9 cellular contexts compared by ENCODE assay signal in genomic region chr10:96334888-96335526, GRCh38. TPM values are rescaled to one million over a fixed set of nuclear protein-coding genes. Genes with fewer than 3 reads are reported as not detected.
DNase-seq lines count a peak whose midpoint lies in the region; ATAC-seq, FAIRE-seq and TF ChIP-seq lines count a peak whose summit lies in the region.
"Had no signal": no experiment of that assay in that cellular context is flagged by ENCODE, and none has a peak within 500 bp of the region (broad histone marks: within the 10 kb centered on the region; RNA-seq: fewer than 3 reads in every experiment).

No MANE protein-coding gene starts in this region.

- WGBS in smooth muscle cell (ENCODE audit: low lambda C conversion rate): 46% methylated on average over 4 of the region's 4 CpGs
- 34 to 37% (median 37%) methylated on average over 4 of the region's 4 CpGs for WGBS in ovary, 3 donors
- 24 to 48% methylated on average over 4 of the region's 4 CpGs for WGBS in sigmoid colon, 2 donors

- H3K36me3 ChIP-seq in smooth muscle cell (ENCODE audit: low read depth) (no peaks in the 10 kb centered on the region), ovary (no peaks in the 10 kb centered on the region), sigmoid colon (no peaks in the 10 kb centered on the region)

- H3K27ac ChIP-seq in smooth muscle cell (ENCODE audit: low read depth): no peak overlapping the region
- no peak overlapping the region for H3K27ac ChIP-seq in ovary
- H3K27ac ChIP-seq in sigmoid colon: no peak overlapping the region
- H3K27ac ChIP-seq: SK-N-MC had no signal

- DNase-seq in D721Med (ENCODE audit: insufficient read length, low spot score) (peak; percentile 32), HFF-Myc (ENCODE audit: extremely low read depth, low read depth) (peak; percentile 17), glutamatergic neuron (no peak), smooth muscle cell (lab: John Stamatoyannopoulos, UW; ENCODE audit: unreplicated experiment) (no peak), ovary (no peak), sigmoid colon (no peak)

- H3K4me1 Mint-ChIP-seq in glutamatergic neuron (ENCODE audit: low read depth, unreplicated experiment): no peaks in the 10 kb centered on the region

- H3K9me3 ChIP-seq in smooth muscle cell (replicated peaks; ENCODE audit: low read depth) (no peaks in the 10 kb centered on the region), ovary (no peaks in the 10 kb centered on the region), sigmoid colon (no peaks in the 10 kb centered on the region)

- no peak overlapping the region for H3K4me2 ChIP-seq in smooth muscle cell

- intact Hi-C loops in ovary (cut with DNase I) (no loop called here), sigmoid colon (cut with DNase I) (no loop called here)

- no peak overlapping the region for H3K27ac Mint-ChIP-seq in glutamatergic neuron (ENCODE audit: unreplicated experiment)

- H2AFZ ChIP-seq in smooth muscle cell (ENCODE audit: low read depth): no peak overlapping the region

- H3K27me3 ChIP-seq in smooth muscle cell (ENCODE audit: low read depth) (peaks cover 4% of the 10 kb centered on the region), ovary (no peaks in the 10 kb centered on the region), sigmoid colon (no peaks in the 10 kb centered on the region)

- H3K9ac ChIP-seq in smooth muscle cell (ENCODE audit: low read depth): no peak overlapping the region

- no peak overlapping the region for H3K4me3 ChIP-seq in HFF-Myc (replicated peaks; ENCODE audit: low read depth, low read length)
- no peak overlapping the region for H3K4me3 ChIP-seq in smooth muscle cell
- H3K4me3 ChIP-seq in ovary: no peak overlapping the region
- no peak overlapping the region for H3K4me3 ChIP-seq in sigmoid colon
- H3K4me3 ChIP-seq: SK-N-MC had no signal

- no peaks in the 10 kb centered on the region for H3K36me3 Mint-ChIP-seq in glutamatergic neuron (ENCODE audit: unreplicated experiment)

- TF ChIP-seq POLR2A in ovary (IDR thresholded peaks at IDR 0.05) (no peak), sigmoid colon (IDR thresholded peaks at IDR 0.05) (no peak)

- no peaks in the 10 kb centered on the region for H3K27me3 Mint-ChIP-seq in glutamatergic neuron (ENCODE audit: unreplicated experiment)

- TF ChIP-seq EP300 in ovary (IDR thresholded peaks at IDR 0.05) (no peak), sigmoid colon (IDR thresholded peaks at IDR 0.05) (no peak)

- H3K4me1 ChIP-seq in smooth muscle cell (ENCODE audit: low read depth) (peaks cover 15% of the 10 kb centered on the region), ovary (ENCODE audit: insufficient read depth) (no peaks in the 10 kb centered on the region), sigmoid colon (no peaks in the 10 kb centered on the region)

- H3K79me2 ChIP-seq in smooth muscle cell (ENCODE audit: low read depth): no peaks in the 10 kb centered on the region

- H3K9me3 Mint-ChIP-seq in glutamatergic neuron (ENCODE audit: unreplicated experiment): no peaks in the 10 kb centered on the region

- no peaks in the 10 kb centered on the region for H3F3A ChIP-seq in smooth muscle cell (ENCODE audit: low read depth)

- peak; percentile 77 for ATAC-seq in SK-N-SH treated with all-trans-retinoic acid at 6 μM for 48 hours
- no peak for ATAC-seq in GM19035 (IDR thresholded peaks at IDR 0.05; ENCODE audit: unreplicated experiment)

- TF ChIP-seq CTCF in D721Med (IDR thresholded peaks at IDR 0.05; ENCODE audit: insufficient read depth, missing control alignments): peak; percentile 64
- TF ChIP-seq CTCF in HFF-Myc (IDR thresholded peaks at IDR 0.05; ENCODE audit: low read depth, low read length, missing control alignments): peak; percentile 79
- peak; percentile 82 for TF ChIP-seq CTCF in glutamatergic neuron (IDR thresholded peaks at IDR 0.05; ENCODE audit: partially characterized antibody, unreplicated experiment)
- peak; percentile 82 for TF ChIP-seq CTCF in smooth muscle cell (IDR thresholded peaks at IDR 0.05; ENCODE audit: borderline replicate concordance, insufficient read depth, poor library complexity, severe bottlenecking)
- TF ChIP-seq CTCF in ovary (IDR thresholded peaks at IDR 0.05): no peak
- TF ChIP-seq CTCF in sigmoid colon (IDR thresholded peaks at IDR 0.05): peak in 2 of 4 experiments; percentile 63 to 69

- no peak overlapping the region for H3K4me3 Mint-ChIP-seq in glutamatergic neuron (ENCODE audit: unreplicated experiment)

- H4K20me1 ChIP-seq in smooth muscle cell (ENCODE audit: low read depth): no peaks in the 10 kb centered on the region

- no peak for FAIRE-seq in D721Med (lab: Jason Lieb, UNC)

TF ChIP-seq in SK-N-SH treated with all-trans-retinoic acid at 6 μM for 48 hours, 23 proteins besides CTCF, POLR2A, EP300 and RAD21:
- no peak for TF ChIP-seq CSDC2 (CRISPR knock-in tag; IDR thresholded peaks at IDR 0.05)
- no peak for TF ChIP-seq ZFP3 (CRISPR knock-in tag; IDR thresholded peaks at IDR 0.05)
- no peak for TF ChIP-seq ZFP30 (CRISPR knock-in tag; IDR thresholded peaks at IDR 0.05)
- TF ChIP-seq ZNF8 (CRISPR knock-in tag; IDR thresholded peaks at IDR 0.05): no peak
- TF ChIP-seq RARB (CRISPR knock-in tag; IDR thresholded peaks at IDR 0.05): no peak
- no peak for TF ChIP-seq ISL1 (CRISPR knock-in tag; IDR thresholded peaks at IDR 0.05)
- TF ChIP-seq PATZ1 (CRISPR knock-in tag; IDR thresholded peaks at IDR 0.05; ENCODE audit: borderline replicate concordance): no peak
- no peak for TF ChIP-seq GLIS3 (CRISPR knock-in tag; IDR thresholded peaks at IDR 0.05)
- TF ChIP-seq TSHZ2 (CRISPR knock-in tag; IDR thresholded peaks at IDR 0.05): no peak
- no peak for TF ChIP-seq BACH2 (CRISPR knock-in tag; IDR thresholded peaks at IDR 0.05; ENCODE audit: borderline replicate concordance)
- TF ChIP-seq CREB5 (CRISPR knock-in tag; IDR thresholded peaks at IDR 0.05; ENCODE audit: low read depth): no peak
- TF ChIP-seq TOX (CRISPR knock-in tag; IDR thresholded peaks at IDR 0.05; ENCODE audit: borderline replicate concordance): no peak
- TF ChIP-seq TCF4 (CRISPR knock-in tag; IDR thresholded peaks at IDR 0.05; ENCODE audit: borderline replicate concordance): no peak
- no peak for TF ChIP-seq ZC3H10 (CRISPR knock-in tag; IDR thresholded peaks at IDR 0.05)
- TF ChIP-seq ZNF565 (CRISPR knock-in tag; conservative IDR thresholded peaks at IDR 0.05; ENCODE audit: low read depth): no peak
- no peak for TF ChIP-seq ESRRG (CRISPR knock-in tag; IDR thresholded peaks at IDR 0.05)
TF ChIP-seq in SK-N-SH treated with all-trans-retinoic acid at 6 μM for 48 hours: peak in this region for 0.

RNA-seq across cellular contexts. Expression of gene OPALIN, which starts 23.8 kb away (rescaled TPM):
- not detected for total RNA-seq in glutamatergic neuron (ENCODE audit: unreplicated experiment)
- not detected in 2 replicates for total RNA-seq in smooth muscle cell
- not detected in 2 replicates for polyA plus RNA-seq in smooth muscle cell
- not detected for total RNA-seq in ovary
- under 1 TPM in 1 of 2 donors, not detected in 1; 0.02 TPM for polyA plus RNA-seq in ovary
- not detected for total RNA-seq in sigmoid colon
- polyA plus RNA-seq in sigmoid colon: not detected

RNA-seq across cellular contexts. Expression of gene DNTT, which starts 30.8 kb away (rescaled TPM):
- total RNA-seq in glutamatergic neuron (ENCODE audit: unreplicated experiment) (not detected), smooth muscle cell (not detected in 2 replicates), ovary (not detected), sigmoid colon (not detected)
- polyA plus RNA-seq in smooth muscle cell (not detected in 2 replicates), ovary (not detected), sigmoid colon (not detected)

Comparison
In these comparisons a context has a peak if more than half of its experiments do, and no peak if none do; other contexts are left out.
1. DNase-seq: peak in D721Med (single experiment) and HFF-Myc (single experiment); none in glutamatergic neuron (single experiment), smooth muscle cell (single experiment), ovary (0 of 5) and sigmoid colon (single experiment).
2. CTCF ChIP-seq: peak in D721Med (single experiment), HFF-Myc (single experiment), glutamatergic neuron (single experiment) and smooth muscle cell (single experiment); none in ovary (0 of 3).